In the genomic region with DNA sequence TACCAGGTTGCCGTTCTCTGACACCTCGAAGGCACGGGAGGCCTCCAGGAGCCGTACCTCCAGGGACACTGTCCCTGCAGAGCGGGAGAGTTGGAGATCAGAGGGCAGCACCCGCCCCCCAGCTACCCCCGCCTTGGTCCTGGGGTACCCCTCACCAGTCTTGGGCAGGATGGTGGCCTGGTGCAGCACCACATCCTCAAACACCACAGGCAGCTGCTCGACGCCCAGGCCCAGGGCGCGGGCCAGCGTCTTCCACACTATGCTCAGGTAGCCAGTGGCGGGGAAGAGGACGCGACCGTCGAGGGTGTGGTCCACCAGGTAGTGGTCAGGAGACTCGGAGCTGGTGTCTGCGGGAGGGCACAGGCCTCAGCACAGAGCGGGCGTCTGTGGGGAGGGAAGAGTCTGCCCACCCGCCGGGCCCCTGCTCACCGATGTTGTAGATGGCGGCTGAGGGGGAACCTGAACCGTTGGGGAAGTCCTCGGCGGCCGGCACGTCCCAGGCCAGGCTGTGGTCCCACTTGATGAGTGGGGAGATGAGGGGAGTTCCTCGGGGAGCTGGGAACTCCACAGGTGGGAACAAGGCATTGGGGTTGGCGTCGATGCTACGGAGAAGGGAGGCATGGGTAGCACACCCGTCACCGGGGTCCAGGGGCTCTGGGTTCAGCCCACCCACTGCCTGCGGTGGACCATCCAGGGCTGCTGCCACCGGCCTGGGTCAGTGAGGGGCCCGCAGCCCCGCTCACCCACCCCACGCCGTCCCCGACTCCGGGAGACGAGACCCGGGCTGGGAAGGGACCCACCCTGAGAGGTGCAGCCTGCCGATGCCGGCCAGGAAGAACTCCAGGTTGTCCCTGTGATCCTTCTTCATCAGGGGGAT, we compare ENCODE assay signal across 14 cellular contexts.
"Had no signal": no experiment of that assay in that cellular context is flagged by ENCODE, and none has a peak within 500 bp of the region (broad histone marks: within the 10 kb centered on the region; RNA-seq: fewer than 3 reads in every experiment).

No MANE protein-coding gene starts in this region.

- FAIRE-seq: bronchial epithelial cell, pancreas, TTC549 had no signal

- H3K4me3 ChIP-seq: gastroesophageal sphincter, heart right ventricle, pancreas, tibial artery, vagina had no signal

- H3K9me3 ChIP-seq: gastroesophageal sphincter, heart right ventricle, pancreas, tibial artery, vagina had no signal

- H3K27me3 ChIP-seq: gastroesophageal sphincter, heart right ventricle, pancreas, tibial artery, vagina had no signal

- H3K4me1 ChIP-seq: gastroesophageal sphincter, heart right ventricle, pancreas, tibial artery, vagina had no signal

- H3K27ac ChIP-seq: gastroesophageal sphincter, heart right ventricle, pancreas, tibial artery, vagina had no signal

- ATAC-seq: gastroesophageal sphincter, heart right ventricle, pancreas had no signal

- DNase-seq: activated CD4-positive, alpha-beta T cell treated with anti-CD3 and anti-CD28 coated beads, Interleukin-2, amount 50 U/mL, for 1 hour; activated naive CD4-positive, alpha-beta T cell; aorta; mammary epithelial cell; stimulated activated CD4-positive, alpha-beta T cell treated with anti-CD3 and anti-CD28 coated beads, Interleukin-12 subunit alpha, Interleukin-12 subunit beta, amount 100 ng/mL, for 4 hours; stimulated activated CD4-positive, alpha-beta T cell treated with anti-CD3 and anti-CD28 coated beads, Interleukin-2, amount 100 ng/mL, for 48 hours; stimulated activated naive CD4-positive, alpha-beta T cell; tibial artery had no signal
